Comparison of ENCODE assay signal across 28 cellular contexts in genomic region chr11:96635655-96636054, GRCh38.
DNase-seq lines count a peak whose midpoint lies in the region; ATAC-seq, FAIRE-seq and TF ChIP-seq lines count a peak whose summit lies in the region.
"Had no signal": no experiment of that assay in that cellular context is flagged by ENCODE, and none has a peak within 500 bp of the region (broad histone marks: within the 10 kb centered on the region; RNA-seq: fewer than 3 reads in every experiment).

No MANE protein-coding gene starts in this region.

- H3K36me3 ChIP-seq in kidney (ENCODE audit: control insufficient read depth in 1 of 2, insufficient read depth in 2 of 2, low read length in 2 of 2), result no peaks in the 10 kb centered on the region
- H3K36me3 ChIP-seq in psoas muscle (ENCODE audit: insufficient read depth in 1 of 2, low read depth in 1 of 2), result no peaks in the 10 kb centered on the region
- no peaks in the 10 kb centered on the region for H3K36me3 ChIP-seq in mesenchymal stem cell (ENCODE audit: control insufficient read depth in 1 of 2, insufficient read depth in 2 of 2, low read depth in 1 of 2, low read length in 2 of 2)
- H3K36me3 ChIP-seq: BE2C, BLaER1 had no signal

- peak; percentile 18 for ATAC-seq in stimulated activated naive CD8-positive, alpha-beta T cell treated with anti-CD3 and anti-CD28 coated beads, Interleukin-15, amount 100 ng/mL, for 72 hours
- no peak for ATAC-seq in stimulated activated naive CD8-positive, alpha-beta T cell treated with anti-CD3 and anti-CD28 coated beads, Interleukin-15, Interleukin-2, amounts not matched to agents 100 U/mL and 50 U/mL, for 24 hours
- ATAC-seq in psoas muscle, result no peak
- ATAC-seq: GM12878 had no signal

- H3K27me3 Mint-ChIP-seq in stimulated activated naive CD8-positive, alpha-beta T cell treated with anti-CD3 and anti-CD28 coated beads, Interleukin-15, amount 100 ng/mL, for 72 hours, result no peaks in the 10 kb centered on the region
- peaks cover 2% of the 10 kb centered on the region; the same call in 1 of the 2 replicates for H3K27me3 Mint-ChIP-seq in H9 (ENCODE audit: low read depth)
- H3K27me3 Mint-ChIP-seq: CD4-positive, alpha-beta memory T cell; CD4-positive, CD25-positive, alpha-beta regulatory T cell; CD8-positive, alpha-beta memory T cell had no signal

- no peak overlapping the region for H3K23ac ChIP-seq in H9 (ENCODE audit: insufficient read length, low read depth, low read length)
- H3K23ac ChIP-seq in mesenchymal stem cell (ENCODE audit: low read length in 2 of 2), result no peak overlapping the region

- H3K36me3 Mint-ChIP-seq in H9 (ENCODE audit: insufficient read depth in 1 of 3, low read depth in 3 of 3), result peaks cover 0 to 6% (median 5%) of the 10 kb centered on the region in 3 experiments; a peak in 3 of 7 replicates
- H3K36me3 Mint-ChIP-seq: CD14-positive monocyte; CD4-positive, alpha-beta memory T cell; CD4-positive, CD25-positive, alpha-beta regulatory T cell; CD8-positive, alpha-beta memory T cell had no signal

- H3K9me3 ChIP-seq in kidney (ENCODE audit: control insufficient read depth in 1 of 2, low read length in 2 of 2) (no peaks in the 10 kb centered on the region), psoas muscle (no peaks in the 10 kb centered on the region), H9 (ENCODE audit: control insufficient read depth, low read depth, low read length) (no peaks in the 10 kb centered on the region), mesenchymal stem cell (ENCODE audit: control insufficient read depth, low read length) (no peaks in the 10 kb centered on the region)
- H3K9me3 ChIP-seq: BE2C had no signal

- H3K4me1 ChIP-seq in kidney (ENCODE audit: control insufficient read depth in 1 of 2, insufficient read depth in 1 of 2, low read depth in 1 of 2, low read length in 2 of 2) (no peaks in the 10 kb centered on the region), psoas muscle (no peaks in the 10 kb centered on the region), H9 (ENCODE audit: insufficient read depth, low read length) (no peaks in the 10 kb centered on the region), mesenchymal stem cell (ENCODE audit: control insufficient read depth, insufficient read depth, low read depth, low read length) (no peaks in the 10 kb centered on the region)
- H3K4me1 ChIP-seq: BE2C, BLaER1 had no signal

- intact Hi-C loops in kidney (cut with DNase I) (no loop called here), psoas muscle (cut with DNase I) (no loop called here)

- H4K91ac ChIP-seq in H9 (ENCODE audit: insufficient read length, low read depth, low read length) (no peak overlapping the region), mesenchymal stem cell (ENCODE audit: low read length) (no peak overlapping the region)

- H4K5ac ChIP-seq in H9 (ENCODE audit: insufficient read length, low read depth, low read length), result no peak overlapping the region

- H3K27ac ChIP-seq in kidney (ENCODE audit: low read depth in 2 of 2, low read length in 2 of 2) (no peak overlapping the region), psoas muscle (no peak overlapping the region), H9 (ENCODE audit: insufficient read length, low read depth, low read length) (no peak overlapping the region), mesenchymal stem cell (ENCODE audit: low read length, poor library complexity, severe bottlenecking) (no peak overlapping the region)
- H3K27ac ChIP-seq: BLaER1 had no signal

- H3K4ac ChIP-seq in H9 (ENCODE audit: low read depth, low read length) (no peak overlapping the region), mesenchymal stem cell (ENCODE audit: low read depth in 1 of 2, low read length in 2 of 2) (no peak overlapping the region)

- H2BK5ac ChIP-seq in H9 (ENCODE audit: insufficient read length, low read length), result no peak overlapping the region
- no peak overlapping the region for H2BK5ac ChIP-seq in mesenchymal stem cell (ENCODE audit: low read depth, low read length, poor library complexity, severe bottlenecking)

- H3K9ac ChIP-seq in kidney (ENCODE audit: low read length in 2 of 2) (no peak overlapping the region), H9 (ENCODE audit: extremely low read depth, insufficient read length, low read length) (no peak overlapping the region), mesenchymal stem cell (ENCODE audit: low read length) (no peak overlapping the region)
- H3K9ac ChIP-seq: BLaER1 had no signal

- TF ChIP-seq CTCF in kidney (IDR thresholded peaks at IDR 0.05; ENCODE audit: borderline replicate concordance, extremely low read depth, insufficient read depth) (no peak), psoas muscle (IDR thresholded peaks at IDR 0.05) (no peak), H9 (conservative IDR thresholded peaks at IDR 0.05) (no peak)

- H2BK20ac ChIP-seq in H9 (ENCODE audit: low read depth, low read length, poor library complexity, severe bottlenecking), result no peak overlapping the region

- H2AFZ ChIP-seq in H9 (ENCODE audit: low read length) (no peak overlapping the region), mesenchymal stem cell (ENCODE audit: low read depth, low read length) (no peak overlapping the region)

- H3K27me3 ChIP-seq in psoas muscle (ENCODE audit: insufficient read depth in 3 of 3, low read length in 2 of 3) (no peaks in the 10 kb centered on the region), H9 (ENCODE audit: insufficient read depth, low read length) (no peaks in the 10 kb centered on the region), mesenchymal stem cell (ENCODE audit: control insufficient read depth in 1 of 2, insufficient read depth in 1 of 2, low read length in 2 of 2) (no peaks in the 10 kb centered on the region)
- H3K27me3 ChIP-seq: BE2C, BLaER1 had no signal

- H2BK12ac ChIP-seq in H9 (ENCODE audit: insufficient read length, low read depth, low read length) (no peak overlapping the region), mesenchymal stem cell (ENCODE audit: low read length in 2 of 2) (no peak overlapping the region)

- no peaks in the 10 kb centered on the region for H3K79me2 ChIP-seq in H9 (ENCODE audit: insufficient read depth, low read length)

- H3K4me3 Mint-ChIP-seq in stimulated activated naive CD8-positive, alpha-beta T cell treated with anti-CD3 and anti-CD28 coated beads, Interleukin-15, amount 100 ng/mL, for 72 hours, result no peak overlapping the region
- no peak overlapping the region for H3K4me3 Mint-ChIP-seq in H9
- H3K4me3 Mint-ChIP-seq: CD14-positive monocyte; CD4-positive, alpha-beta memory T cell; CD4-positive, CD25-positive, alpha-beta regulatory T cell; CD8-positive, alpha-beta memory T cell had no signal

- DNase-seq in stimulated activated naive CD8-positive, alpha-beta T cell treated with anti-CD3 and anti-CD28 coated beads, Interleukin-15, amount 100 ng/mL, for 72 hours, result no peak
- no peak for DNase-seq in stimulated activated naive CD8-positive, alpha-beta T cell treated with anti-CD3 and anti-CD28 coated beads, Interleukin-15, Interleukin-2, amounts not matched to agents 100 U/mL and 50 U/mL, for 24 hours
- DNase-seq in kidney, result peak; percentile 70
- peak; percentile 12 to 32 for DNase-seq in psoas muscle
- DNase-seq in central memory CD4-positive, alpha-beta T cell, result no peak
- no peak for DNase-seq in H9
- DNase-seq in mesenchymal stem cell, result no peak
- DNase-seq: 8988T; ACHN; BE2C; C1 segment of cervical spinal cord; CD4-positive, alpha-beta memory T cell; CD4-positive, CD25-positive, alpha-beta regulatory T cell; CD8-positive, alpha-beta memory T cell; COR-L47; DMS 273 treated with DMSO at 0.1 percent for 48 hours; DMS153; DMS53; DMS79; DND-41; EL; GDM1 had no signal

- no peaks in the 10 kb centered on the region for H3K23me2 ChIP-seq in H9 (ENCODE audit: insufficient read length, low read depth, low read length, poor library complexity, severe bottlenecking)

- H3K4me1 Mint-ChIP-seq in stimulated activated naive CD8-positive, alpha-beta T cell treated with anti-CD3 and anti-CD28 coated beads, Interleukin-15, amount 100 ng/mL, for 72 hours, result no peaks in the 10 kb centered on the region
- H3K4me1 Mint-ChIP-seq in H9, result no peaks in the 10 kb centered on the region
- H3K4me1 Mint-ChIP-seq: CD14-positive monocyte; CD4-positive, alpha-beta memory T cell; CD4-positive, CD25-positive, alpha-beta regulatory T cell; CD8-positive, alpha-beta memory T cell had no signal

- H3K14ac ChIP-seq in H9 (ENCODE audit: insufficient read depth, low read length), result no peak overlapping the region
- peak overlapping the region in 1 of 2 experiments; percentile 32 for H3K14ac ChIP-seq in mesenchymal stem cell (ENCODE audit: low read length in 2 of 2)

- no peak overlapping the region for H3K18ac ChIP-seq in H9 (ENCODE audit: insufficient read length, low read depth, low read length)
- no peak overlapping the region for H3K18ac ChIP-seq in mesenchymal stem cell (ENCODE audit: low read depth in 1 of 2, low read length in 2 of 2)

- no peak for FAIRE-seq in kidney (lab: Jason Lieb, UNC)
- FAIRE-seq: A204.1, GM12878, GM12892, GM18507 had no signal

- no peak overlapping the region for H3K4me3 ChIP-seq in kidney (ENCODE audit: low read length in 2 of 2)
- H3K4me3 ChIP-seq in psoas muscle, result no peak overlapping the region
- no peak overlapping the region for H3K4me3 ChIP-seq in mesenchymal stem cell (ENCODE audit: insufficient read depth in 1 of 2, low read depth in 1 of 2, low read length in 2 of 2)
- H3K4me3 ChIP-seq: BLaER1, GM12878 had no signal

- H3K9me3 Mint-ChIP-seq in stimulated activated naive CD8-positive, alpha-beta T cell treated with anti-CD3 and anti-CD28 coated beads, Interleukin-15, amount 100 ng/mL, for 72 hours, result peaks cover 5 to 7% of the 10 kb centered on the region in 2 donors
- H3K9me3 Mint-ChIP-seq in H9, result peaks cover 0 to 5% of the 10 kb centered on the region in 2 experiments; a peak in 2 of 5 replicates

- no peak overlapping the region for H2BK15ac ChIP-seq in H9 (ENCODE audit: low read depth, low read length)
- H2BK15ac ChIP-seq in mesenchymal stem cell (ENCODE audit: low read depth, poor library complexity, severe bottlenecking), result no peak overlapping the region

- H4K20me1 ChIP-seq in H9 (ENCODE audit: control insufficient read depth, insufficient read depth, insufficient read length), result no peaks in the 10 kb centered on the region
- H4K20me1 ChIP-seq: BLaER1 had no signal

- WGBS in psoas muscle, 3 donors, result 87 to 92% (median 91%) methylated on average over 15 of the region's 15 CpGs
- WGBS in H9 (ENCODE audit: extremely low coverage, insufficient read length, low lambda C conversion rate), result no CpG with 5 or more reads among the region's 15 CpGs
- WGBS in mesenchymal stem cell, result 87% methylated on average over 14 of the region's 15 CpGs

- no peak overlapping the region for H4K8ac ChIP-seq in H9 (replicated peaks; ENCODE audit: insufficient read length, low read depth, low read length)
- no peak overlapping the region for H4K8ac ChIP-seq in mesenchymal stem cell (ENCODE audit: low read length)

- H3K79me1 ChIP-seq in H9 (ENCODE audit: insufficient read depth, low read depth, low read length, poor library complexity, severe bottlenecking), result no peaks in the 10 kb centered on the region
- no peaks in the 10 kb centered on the region for H3K79me1 ChIP-seq in mesenchymal stem cell (replicated peaks; ENCODE audit: low read length, poor library complexity, severe bottlenecking)

- H2BK120ac ChIP-seq in H9 (ENCODE audit: low read depth, low read length, poor library complexity, severe bottlenecking) (no peak overlapping the region), mesenchymal stem cell (ENCODE audit: low read depth, low read length) (no peak overlapping the region)

- H2AK5ac ChIP-seq in H9 (ENCODE audit: insufficient read length, low read length) (no peak overlapping the region), mesenchymal stem cell (ENCODE audit: low read length, severe bottlenecking) (no peak overlapping the region)

- no peak overlapping the region for H3K56ac ChIP-seq in H9 (ENCODE audit: insufficient read length, low read depth, low read length)

- H3T11ph ChIP-seq in H9 (ENCODE audit: low read length), result no peak overlapping the region

- no peak overlapping the region for H3K27ac Mint-ChIP-seq in stimulated activated naive CD8-positive, alpha-beta T cell treated with anti-CD3 and anti-CD28 coated beads, Interleukin-15, amount 100 ng/mL, for 72 hours
- no peak overlapping the region for H3K27ac Mint-ChIP-seq in H9
- H3K27ac Mint-ChIP-seq: CD14-positive monocyte; CD4-positive, alpha-beta memory T cell; CD4-positive, CD25-positive, alpha-beta regulatory T cell; CD8-positive, alpha-beta memory T cell had no signal

- H3K4me2 ChIP-seq in H9 (ENCODE audit: insufficient read depth, insufficient read length, low read length) (no peak overlapping the region), mesenchymal stem cell (ENCODE audit: low read length, poor library complexity, severe bottlenecking) (no peak overlapping the region)
- H3K4me2 ChIP-seq: BLaER1 had no signal

Comparison
In these comparisons a context has a peak if more than half of its experiments do, and no peak if none do; other contexts are left out.
1. DNase-seq: peak in kidney (single experiment) and psoas muscle (2 of 2); none in stimulated activated naive CD8-positive, alpha-beta T cell treated with anti-CD3 and anti-CD28 coated beads, Interleukin-15, amount 100 ng/mL, for 72 hours (0 of 2), stimulated activated naive CD8-positive, alpha-beta T cell treated with anti-CD3 and anti-CD28 coated beads, Interleukin-15, Interleukin-2, amounts not matched to agents 100 U/mL and 50 U/mL, for 24 hours (single experiment), central memory CD4-positive, alpha-beta T cell (single experiment), H9 (single experiment) and mesenchymal stem cell (single experiment).